10 cellular contexts compared by ENCODE assay signal in genomic region chr16:73735018-73735417, GRCh38.
DNase-seq lines count a peak whose midpoint lies in the region; ATAC-seq and TF ChIP-seq lines count a peak whose summit lies in the region.
"Had no signal": no experiment of that assay in that cellular context is flagged by ENCODE, and none has a peak within 500 bp of the region (broad histone marks: within the 10 kb centered on the region; RNA-seq: fewer than 3 reads in every experiment).

No MANE protein-coding gene starts in this region.

- H3K4me3 Mint-ChIP-seq in activated T-helper 17 cell treated with anti-CD3 and anti-CD28 coated beads, Interleukin-2, amount 50 U/mL, for 72 hours = no peak overlapping the region
- H3K4me3 Mint-ChIP-seq: activated naive CD8-positive, alpha-beta T cell had no signal

- no peaks in the 10 kb centered on the region for H3K4me1 ChIP-seq in left lung

- H3K9me3 Mint-ChIP-seq in activated T-helper 17 cell treated with anti-CD3 and anti-CD28 coated beads, Interleukin-2, amount 50 U/mL, for 72 hours = peaks cover 8% of the 10 kb centered on the region

- H3K27me3 Mint-ChIP-seq in activated T-helper 17 cell treated with anti-CD3 and anti-CD28 coated beads, Interleukin-2, amount 50 U/mL, for 72 hours = peaks cover 13% of the 10 kb centered on the region
- H3K27me3 Mint-ChIP-seq: activated naive CD8-positive, alpha-beta T cell had no signal

- H3K27me3 ChIP-seq in left lung = no peaks in the 10 kb centered on the region

- no peak overlapping the region for H3K4me3 ChIP-seq in left lung

- TF ChIP-seq CTCF in left lung (IDR thresholded peaks at IDR 0.05) = no peak

- no peaks in the 10 kb centered on the region for H3K36me3 ChIP-seq in left lung

- no peak overlapping the region for H3K27ac Mint-ChIP-seq in activated T-helper 17 cell treated with anti-CD3 and anti-CD28 coated beads, Interleukin-2, amount 50 U/mL, for 72 hours
- H3K27ac Mint-ChIP-seq: activated naive CD8-positive, alpha-beta T cell had no signal

- DNase-seq in left lung (no peak), posterior cingulate gyrus (no peak), NOMO-1 treated with DMSO at 0.1 percent for 48 hours (lab: John Stamatoyannopoulos, UW; ENCODE audit: unreplicated experiment) (no peak)
- DNase-seq: NCI-H82 had no signal

- H3K4me1 Mint-ChIP-seq in activated T-helper 17 cell treated with anti-CD3 and anti-CD28 coated beads, Interleukin-2, amount 50 U/mL, for 72 hours = no peaks in the 10 kb centered on the region

- ATAC-seq in GM18861 (IDR thresholded peaks at IDR 0.05; ENCODE audit: unreplicated experiment) (peak; percentile 85), HG02870 (IDR thresholded peaks at IDR 0.05; ENCODE audit: unreplicated experiment) (peak; percentile 44), left lung (peak; percentile 32), HG02678 (IDR thresholded peaks at IDR 0.05; ENCODE audit: unreplicated experiment) (no peak), HG02885 (IDR thresholded peaks at IDR 0.05; ENCODE audit: poor library complexity, unreplicated experiment) (no peak)
- peak; percentile 87 for ATAC-seq in activated T-helper 17 cell treated with anti-CD3 and anti-CD28 coated beads, Interleukin-2, amount 50 U/mL, for 72 hours (replicated peaks)

- no peak overlapping the region for H3K27ac ChIP-seq in left lung

- intact Hi-C loops in left lung (cut with DNase I) = no loop called here
- intact Hi-C loops in posterior cingulate gyrus (cut with DNase I) = no loop called here

- H3K9me3 ChIP-seq in left lung = no peaks in the 10 kb centered on the region

- H3K36me3 Mint-ChIP-seq in activated T-helper 17 cell treated with anti-CD3 and anti-CD28 coated beads, Interleukin-2, amount 50 U/mL, for 72 hours (ENCODE audit: low read depth) = no peaks in the 10 kb centered on the region
- H3K36me3 Mint-ChIP-seq: activated naive CD8-positive, alpha-beta T cell had no signal

Comparison
In these comparisons a context has a peak if more than half of its experiments do, and no peak if none do; other contexts are left out.
1. ATAC-seq: peak in GM18861 (single experiment), HG02870 (single experiment), activated T-helper 17 cell treated with anti-CD3 and anti-CD28 coated beads, Interleukin-2, amount 50 U/mL, for 72 hours (single experiment) and left lung (single experiment); none in HG02678 (single experiment) and HG02885 (single experiment).